Comparison of ENCODE assay signal across 1 cellular context in genomic region chr15:75203017-75203907, GRCh38.
TF ChIP-seq lines count a peak whose summit lies in the region.

No MANE protein-coding gene starts in this region.

TF ChIP-seq in H1, 55 proteins besides CTCF, POLR2A, EP300 and RAD21:
- peak; percentile 30; the same call in 1 of the 2 replicates for TF ChIP-seq PHF8 (conservative IDR thresholded peaks at IDR 0.05; ENCODE audit: low read depth, low read length)
- no peak for TF ChIP-seq SIRT6 (IDR thresholded peaks at IDR 0.05; ENCODE audit: low read length)
- TF ChIP-seq TEAD4 (IDR thresholded peaks at IDR 0.05; ENCODE audit: low read depth, low read length), result no peak
- TF ChIP-seq RXRA (IDR thresholded peaks at IDR 0.05; ENCODE audit: insufficient read depth, low read depth, low read length), result no peak
TF ChIP-seq in H1: peak in this region for 1.
